ENCODE assay signal across 14 cellular contexts in the genomic region with DNA sequence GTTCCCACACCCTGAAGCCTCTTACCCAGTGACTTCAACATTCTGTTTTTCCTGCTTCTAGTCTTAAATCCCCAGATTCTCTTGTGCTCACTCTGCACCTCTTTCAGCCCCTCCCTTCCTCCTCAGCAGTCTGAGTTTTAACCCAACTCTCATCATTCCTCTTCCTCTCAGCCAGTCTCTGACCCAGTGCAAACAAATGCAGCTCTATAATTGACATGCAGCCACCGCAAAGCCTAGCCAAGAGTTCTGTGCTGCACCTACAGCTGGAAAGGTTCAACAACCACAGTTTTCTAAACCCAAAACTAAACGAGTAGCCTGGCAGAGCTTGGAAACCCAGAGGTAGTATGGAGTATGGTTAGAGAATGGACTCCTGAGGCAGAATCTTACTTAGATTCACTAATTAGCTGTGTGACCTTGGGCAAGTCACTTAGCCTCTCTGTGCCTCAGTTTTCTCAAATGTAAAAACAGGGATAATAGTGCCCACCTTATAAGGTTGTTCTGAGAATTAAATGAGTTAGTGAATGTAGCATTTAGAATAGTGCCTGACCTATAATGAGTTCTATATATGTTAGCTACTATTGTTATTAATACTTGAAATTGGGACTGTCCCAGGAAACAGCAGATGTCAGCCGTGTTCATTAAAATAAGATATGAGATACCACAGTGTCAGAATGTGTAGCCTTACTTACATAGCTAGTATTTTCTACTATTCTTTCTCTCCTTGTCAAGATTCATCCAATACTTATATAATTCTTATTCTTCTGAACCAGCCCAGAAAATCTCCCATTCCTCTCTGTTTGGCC. TPM values are rescaled to one million over a fixed set of nuclear protein-coding genes. Genes with fewer than 3 reads are reported as not detected.
DNase-seq lines count a peak whose midpoint lies in the region; ATAC-seq, FAIRE-seq and TF ChIP-seq lines count a peak whose summit lies in the region.
"Had no signal": no experiment of that assay in that cellular context is flagged by ENCODE, and none has a peak within 500 bp of the region (broad histone marks: within the 10 kb centered on the region; RNA-seq: fewer than 3 reads in every experiment).

No MANE protein-coding gene starts in this region.

- POLR2A ChIA-PET in A673 (lab: Charles Lee; ENCODE audit: low non-redundant PET): no interaction called here

- H3K4me3 ChIP-seq in esophagus squamous epithelium: no peak overlapping the region
- H3K4me3 ChIP-seq in A673 (ENCODE audit: low read depth, low read length, poor library complexity, severe bottlenecking): no peak overlapping the region
- H3K4me3 ChIP-seq: lower lobe of right lung had no signal

- peaks cover 46% of the 10 kb centered on the region for H3K4me1 Mint-ChIP-seq in activated T-cell treated with anti-CD3 and anti-CD28 coated beads, Interleukin-2, amount 50 U/mL, for 4 hours (ENCODE audit: low read depth)

- H3K4me3 Mint-ChIP-seq in activated T-cell treated with anti-CD3 and anti-CD28 coated beads, Interleukin-2, amount 50 U/mL, for 4 hours: no peak overlapping the region
- H3K4me3 Mint-ChIP-seq: endodermal cell had no signal

- H3K9me3 ChIP-seq in esophagus squamous epithelium: no peaks in the 10 kb centered on the region
- no peaks in the 10 kb centered on the region for H3K9me3 ChIP-seq in A673 (ENCODE audit: low read depth, low read length, poor library complexity, severe bottlenecking)
- H3K9me3 ChIP-seq: lower lobe of right lung had no signal

- no peaks in the 10 kb centered on the region for H3K27me3 Mint-ChIP-seq in activated T-cell treated with anti-CD3 and anti-CD28 coated beads, Interleukin-2, amount 50 U/mL, for 4 hours (ENCODE audit: low read depth)

- no peak for TF ChIP-seq POLR2A in GM12892 (IDR thresholded peaks at IDR 0.05; ENCODE audit: low read depth, low read length)
- TF ChIP-seq POLR2A in esophagus squamous epithelium (IDR thresholded peaks at IDR 0.05): no peak

- no peak for TF ChIP-seq CTCF in esophagus squamous epithelium (IDR thresholded peaks at IDR 0.05)
- no peak for TF ChIP-seq CTCF in A673 (conservative IDR thresholded peaks at IDR 0.05; ENCODE audit: low read depth, low read length)

- WGBS in esophagus squamous epithelium, 2 donors: 33 to 39% methylated on average over 3 of the region's 3 CpGs

- peak; percentile 95 for FAIRE-seq in GM12892 (lab: Jason Lieb, UNC)

- no TSS peak for BruUV-seq in A673 (replicated peaks; lab: Mats Ljungman, UMichigan)

- peaks cover 8% of the 10 kb centered on the region for H3K36me3 Mint-ChIP-seq in activated T-cell treated with anti-CD3 and anti-CD28 coated beads, Interleukin-2, amount 50 U/mL, for 4 hours (ENCODE audit: insufficient read depth)

- H3K27ac ChIP-seq in esophagus squamous epithelium (peak overlapping the region; percentile 28 to 95 (median 78)), A673 (ENCODE audit: low read depth, low read length, poor library complexity, severe bottlenecking) (no peak overlapping the region)
- H3K27ac ChIP-seq: lower lobe of right lung had no signal

- intact Hi-C loops in esophagus squamous epithelium (cut with DNase I): no loop called here
- intact Hi-C loops in A673 (cut with micrococcal nuclease; ENCODE audit: unreplicated experiment): no loop called here

- no peaks in the 10 kb centered on the region for H3K27me3 ChIP-seq in esophagus squamous epithelium
- no peaks in the 10 kb centered on the region for H3K27me3 ChIP-seq in A673 (replicated peaks; ENCODE audit: insufficient read depth, low read depth, low read length, poor library complexity)

- ATAC-seq in GM19395 (IDR thresholded peaks at IDR 0.05; ENCODE audit: unreplicated experiment) (peak; percentile 54), HG03108 (IDR thresholded peaks at IDR 0.05; ENCODE audit: unreplicated experiment) (peak; percentile 29), HG03045 (IDR thresholded peaks at IDR 0.05; ENCODE audit: unreplicated experiment) (no peak), HG02840 (IDR thresholded peaks at IDR 0.05; ENCODE audit: low FRiP score, unreplicated experiment) (no peak)
- no peak for ATAC-seq in activated T-cell treated with anti-CD3 and anti-CD28 coated beads, Interleukin-2, amount 50 U/mL, for 4 hours
- ATAC-seq: lower lobe of right lung had no signal

- H3K9me3 Mint-ChIP-seq in activated T-cell treated with anti-CD3 and anti-CD28 coated beads, Interleukin-2, amount 50 U/mL, for 4 hours: no peaks in the 10 kb centered on the region
- H3K9me3 Mint-ChIP-seq: endodermal cell had no signal

- DNase-seq in GM12892 (ENCODE audit: insufficient read length) (no peak), esophagus squamous epithelium (lab: John Stamatoyannopoulos, UW) (no peak), A673 (ENCODE audit: low spot score) (no peak)
- DNase-seq in activated T-cell treated with anti-CD3 and anti-CD28 coated beads, Interleukin-2, amount 50 U/mL, for 4 hours: no peak
- DNase-seq: C1 segment of cervical spinal cord; endodermal cell; lower lobe of right lung; NCI-H82; posterior cingulate gyrus; stimulated activated naive CD4-positive, alpha-beta T cell treated with Interleukin-2 at 50 U/mL for 16 hours had no signal

- CTCF ChIA-PET in A673 (lab: Charles Lee): no interaction called here

- H3K4me1 ChIP-seq in esophagus squamous epithelium (peaks cover 5 to 80% (median 13%) of the 10 kb centered on the region in 3 donors), A673 (ENCODE audit: insufficient read depth, low read length, poor library complexity, severe bottlenecking) (peaks cover 20% of the 10 kb centered on the region)

- H3K36me3 ChIP-seq in esophagus squamous epithelium: peaks cover 0 to 13% (median 0%) of the 10 kb centered on the region in 3 donors
- no peaks in the 10 kb centered on the region for H3K36me3 ChIP-seq in A673 (ENCODE audit: insufficient read depth, low read length, poor library complexity, severe bottlenecking)
- H3K36me3 ChIP-seq: lower lobe of right lung had no signal

RNA-seq across cellular contexts. Expression of gene TMEM154, which starts 3.5 kb away (rescaled TPM):
- polyA plus RNA-seq in GM12892 (2012; ENCODE audit: missing spikeins): 22.3 TPM
- total RNA-seq in esophagus squamous epithelium: 10 to 100 TPM; 41.2 to 83.1 (median 60.5) TPM
- 2.3 and 2.6 TPM in 2 replicates for total RNA-seq in A673 (2021)
- total RNA-seq in activated T-cell treated with anti-CD3 and anti-CD28 coated beads, Interleukin-2, amount 50 U/mL, for 4 hours: 1 to 10 TPM; 5.6 to 6.2 (median 6.0) TPM

Comparison
In these comparisons a context has a peak if more than half of its experiments do, and no peak if none do; other contexts are left out.
1. ATAC-seq: peak in GM19395 (single experiment) and HG03108 (single experiment); none in activated T-cell treated with anti-CD3 and anti-CD28 coated beads, Interleukin-2, amount 50 U/mL, for 4 hours (0 of 2), HG03045 (single experiment) and HG02840 (single experiment).
2. RNA of gene TMEM154, which starts 3.5 kb away (total RNA-seq): 41.2 to 83.1 TPM in esophagus squamous epithelium; 5.6 to 6.2 TPM in activated T-cell treated with anti-CD3 and anti-CD28 coated beads, Interleukin-2, amount 50 U/mL, for 4 hours and 2.3 to 2.6 TPM in A673; every median in the first group is over 4 times any median in the second.